In the genomic region with DNA sequence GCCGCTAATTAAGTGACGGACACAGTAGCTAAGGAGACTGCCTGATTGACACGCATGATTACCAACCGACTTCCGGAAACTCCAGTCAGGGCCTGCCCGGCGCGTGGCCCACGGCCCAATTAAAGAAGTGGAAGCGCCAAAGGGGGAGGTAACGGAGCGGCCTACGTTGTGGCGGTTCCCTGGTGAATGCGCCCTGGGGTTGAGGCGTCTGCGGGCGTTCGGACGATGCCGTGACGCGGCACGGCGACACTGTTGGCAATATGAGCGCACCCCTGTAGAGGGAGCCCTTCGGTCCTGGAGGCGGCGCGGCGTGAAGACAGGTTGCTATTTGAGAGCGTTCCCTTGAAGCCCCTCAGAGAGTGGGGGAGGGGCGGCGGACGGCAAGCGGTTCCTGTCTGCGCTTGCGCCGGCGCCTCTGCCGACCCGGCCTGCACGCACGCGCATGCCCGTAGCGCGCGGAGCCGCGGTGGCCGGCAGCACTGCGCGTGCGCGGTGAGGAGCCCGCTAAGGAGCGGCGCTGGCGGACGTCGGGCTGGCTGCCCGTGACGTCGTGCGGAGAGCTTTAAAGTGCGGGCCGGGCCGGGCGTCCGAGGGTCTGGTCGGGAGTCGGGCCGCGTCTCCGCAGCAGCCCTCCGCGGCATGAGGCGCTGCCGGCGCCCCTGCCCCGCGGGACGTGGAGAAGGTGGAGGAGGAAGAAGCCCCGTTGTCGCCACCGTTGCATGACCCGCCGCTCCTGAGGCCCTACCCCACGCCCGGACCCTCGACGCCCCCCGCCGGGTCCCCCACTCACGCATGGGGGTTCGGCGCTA, we compare ENCODE assay signal across 8 cellular contexts. TPM values are rescaled to one million over a fixed set of nuclear protein-coding genes. Genes with fewer than 3 reads are reported as not detected.
DNase-seq lines count a peak whose midpoint lies in the region; ATAC-seq and TF ChIP-seq lines count a peak whose summit lies in the region.

A gene (plus strand): TSS at position 495 of the 809 bp plus-strand sequence. CDS start 416 bp downstream, outside the sequence.

- H3K4me3 ChIP-seq in astrocyte of the cerebellum (ENCODE audit: low read depth, low read length) (peak within 1 kb of the TSS; percentile 71), rectal smooth muscle tissue (ENCODE audit: low read length) (peak within 1 kb of the TSS; percentile 80), aorta (ENCODE audit: low read length in 2 of 2) (peak within 1 kb of the TSS; percentile 58 to 71)

- in situ Hi-C loops in astrocyte of the cerebellum (cut with HindIII; ENCODE audit: low sequenced_read_pairs) = no loop called here

- no peaks in the 10 kb centered on the region for H3K9me3 ChIP-seq in aorta (ENCODE audit: control insufficient read depth, low read length)

- DNase-seq in NCI-H2029 treated with DMSO at 0.1 percent for 48 hours (lab: John Stamatoyannopoulos, UW) (peak; percentile 88), T-helper 9 cell (peak; percentile 97), astrocyte of the cerebellum (ENCODE audit: low read depth) (peak; percentile 99), hepatic stellate cell (ENCODE audit: low spot score) (peak; percentile 100), aorta (peak; percentile 98)

- 0% methylated on average over 81 to 98 of the region's 98 CpGs for WGBS in aorta, 2 donors

- H3K4me1 ChIP-seq in rectal smooth muscle tissue (ENCODE audit: control insufficient read depth, insufficient read depth, low read length) (peaks cover 25% of the 10 kb centered on the region), aorta (ENCODE audit: control insufficient read depth in 1 of 2, insufficient read depth in 2 of 2, low read length in 2 of 2) (peaks cover 0 to 5% of the 10 kb centered on the region in 2 donors)

- peak within 1 kb of the TSS; percentile 63 for H3K9ac ChIP-seq in rectal smooth muscle tissue (ENCODE audit: low read length)

- intact Hi-C loops in aorta (cut with DNase I) = loop anchor here in 1 of 2 donors (2.0 to 5.0 kb wide), 2 partner anchors 29 to 96 kb away; a partner anchor contains a TSS

- ATAC-seq in GM18508 (IDR thresholded peaks at IDR 0.05; ENCODE audit: insufficient read depth, unreplicated experiment) (peak; percentile 73), HG03025 (IDR thresholded peaks at IDR 0.05; ENCODE audit: low FRiP score, unreplicated experiment) (peak; percentile 72), aorta (ENCODE audit: low FRiP score) (peak; percentile 94)

- H3K27ac ChIP-seq in rectal smooth muscle tissue (ENCODE audit: low read depth, low read length) (peak within 1 kb of the TSS; percentile 96), aorta (ENCODE audit: low read depth in 1 of 2, low read length in 2 of 2) (peak within 1 kb of the TSS; percentile 89 to 95)

- no peaks in the 10 kb centered on the region for H3K36me3 ChIP-seq in rectal smooth muscle tissue (ENCODE audit: control insufficient read depth, insufficient read depth, low read length)
- H3K36me3 ChIP-seq in aorta (ENCODE audit: control insufficient read depth in 1 of 2, insufficient read depth in 2 of 2, low read length in 1 of 2) = no peaks in the 10 kb centered on the region

- TF ChIP-seq CTCF in astrocyte of the cerebellum (IDR thresholded peaks at IDR 0.05; ENCODE audit: low read depth, low read length, missing control alignments) = peak; percentile 23

- H3K27me3 ChIP-seq in rectal smooth muscle tissue (ENCODE audit: control insufficient read depth, insufficient read depth, low read length) = no peaks in the 10 kb centered on the region
- no peaks in the 10 kb centered on the region for H3K27me3 ChIP-seq in aorta (ENCODE audit: control insufficient read depth in 1 of 2, insufficient read depth in 2 of 2, low read length in 1 of 2)

RNA-seq across cellular contexts. Expression of the gene that starts here (rescaled TPM):
- total RNA-seq in aorta = 100 to 1,000 TPM in 1 of 2 donors, 10 to 100 TPM in 1; 91.5 to 114 TPM
- polyA plus RNA-seq in aorta = 10 to 100 TPM; 33.0 to 40.4 TPM

Comparison
In these comparisons a context has a peak if more than half of its experiments do, and no peak if none do; other contexts are left out.
1. Peak in every context shown above with its lines: DNase-seq, ATAC-seq, H3K4me3 ChIP-seq and H3K27ac ChIP-seq.